In the genomic region with DNA sequence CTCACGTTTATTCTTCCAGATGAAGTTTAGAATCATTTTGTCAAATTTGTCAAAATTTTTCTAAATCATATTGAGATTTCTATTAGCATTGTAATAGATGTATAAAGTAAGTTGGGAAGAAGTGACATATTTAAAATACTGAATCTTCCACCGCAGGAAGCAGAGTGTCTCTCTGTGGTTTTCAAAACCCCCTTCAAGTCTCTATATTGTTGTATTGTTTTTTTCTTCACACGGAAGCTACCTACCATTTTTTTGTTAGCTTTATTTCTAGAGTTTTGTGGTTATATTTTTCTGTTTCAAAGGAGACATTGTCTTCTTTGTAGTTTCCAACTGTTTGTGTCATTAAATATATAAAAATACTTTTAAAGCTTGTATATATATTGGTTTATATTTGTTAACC, we compare ENCODE assay signal across 11 cellular contexts.
DNase-seq lines count a peak whose midpoint lies in the region; ATAC-seq, FAIRE-seq and TF ChIP-seq lines count a peak whose summit lies in the region.
"Had no signal": no experiment of that assay in that cellular context is flagged by ENCODE, and none has a peak within 500 bp of the region (broad histone marks: within the 10 kb centered on the region; RNA-seq: fewer than 3 reads in every experiment).

No MANE protein-coding gene starts in this region.

- H3K36me3 Mint-ChIP-seq in activated CD8-positive, alpha-beta memory T cell treated with anti-CD3 and anti-CD28 coated beads, Interleukin-2, amount 10 ng/mL, durations not matched to agents 7 days and 5 days: peaks cover 19% of the 10 kb centered on the region

- H3K27ac Mint-ChIP-seq in activated CD8-positive, alpha-beta memory T cell treated with anti-CD3 and anti-CD28 coated beads, Interleukin-2, amount 10 ng/mL, durations not matched to agents 7 days and 5 days: no peak overlapping the region

- no peak overlapping the region for H3K4me3 Mint-ChIP-seq in activated CD8-positive, alpha-beta memory T cell treated with anti-CD3 and anti-CD28 coated beads, Interleukin-2, amount 10 ng/mL, durations not matched to agents 7 days and 5 days

- TF ChIP-seq CTCF in OCI-LY3 (IDR thresholded peaks at IDR 0.05; ENCODE audit: low read depth, low read length): no peak

- peaks cover 46% of the 10 kb centered on the region for H3K4me1 ChIP-seq in OCI-LY3 (ENCODE audit: low read length)
- H3K4me1 ChIP-seq in small intestine (ENCODE audit: control insufficient read depth in 2 of 2, insufficient read depth in 1 of 2, low read depth in 1 of 2, low read length in 1 of 2): no peaks in the 10 kb centered on the region

- 57 to 68% (median 64%) methylated on average over 3 of the region's 3 CpGs for WGBS in small intestine, 3 donors

- H3K9me3 ChIP-seq in OCI-LY3 (ENCODE audit: insufficient read depth, low read length) (no peaks in the 10 kb centered on the region), small intestine (ENCODE audit: control insufficient read depth, low read depth) (no peaks in the 10 kb centered on the region)

- H3K9me3 Mint-ChIP-seq in activated CD8-positive, alpha-beta memory T cell treated with anti-CD3 and anti-CD28 coated beads, Interleukin-2, amount 10 ng/mL, durations not matched to agents 7 days and 5 days (ENCODE audit: low read depth): peaks cover 2% of the 10 kb centered on the region

- no peak for DNase-seq in activated CD8-positive, alpha-beta memory T cell treated with anti-CD3 and anti-CD28 coated beads, Interleukin-2, amount 10 ng/mL, durations not matched to agents 7 days and 5 days
- no peak for DNase-seq in activated CD8-positive, alpha-beta memory T cell treated with anti-CD3 and anti-CD28 coated beads, Interleukin-2, amount 50 U/mL, for 48 hours
- DNase-seq in small intestine (peak; percentile 38), ecto neural progenitor cell (ENCODE audit: low spot score) (no peak), GF-D8 (lab: John Stamatoyannopoulos, UW) (no peak), AG08395 (ENCODE audit: low spot score) (no peak)
- DNase-seq: OCI-M1 had no signal

- no peak for FAIRE-seq in small intestine (lab: Jason Lieb, UNC)

- H3K27ac ChIP-seq in OCI-LY3 (ENCODE audit: low read length): no peak overlapping the region
- H3K27ac ChIP-seq in small intestine (ENCODE audit: low read depth in 1 of 2, low read length in 1 of 2): no peak overlapping the region
- H3K27ac ChIP-seq: parathyroid adenoma had no signal

- H2AFZ ChIP-seq in OCI-LY3 (ENCODE audit: low read depth, low read length): no peak overlapping the region
- H2AFZ ChIP-seq: parathyroid adenoma had no signal

- no peak overlapping the region for H3K4me3 ChIP-seq in OCI-LY3 (ENCODE audit: low read length)
- H3K4me3 ChIP-seq in small intestine (ENCODE audit: low read depth in 1 of 2, low read length in 2 of 2): no peak overlapping the region

- peak overlapping the region; percentile 7; the same call in 1 of the 2 replicates for H3K4me2 ChIP-seq in OCI-LY3 (ENCODE audit: low read length)

- peak; percentile 65 for ATAC-seq in activated CD8-positive, alpha-beta memory T cell treated with anti-CD3 and anti-CD28 coated beads, Interleukin-2, amount 10 ng/mL, durations not matched to agents 7 days and 5 days
- peak; percentile 68 for ATAC-seq in HG02870 (IDR thresholded peaks at IDR 0.05; ENCODE audit: unreplicated experiment)
- ATAC-seq: esophagus mucosa had no signal

- CTCF ChIA-PET in activated CD8-positive, alpha-beta memory T cell treated with anti-CD3 and anti-CD28 coated beads, Interleukin-2, amount 10 ng/mL, durations not matched to agents 7 days and 5 days (lab: Charles Lee): interaction anchor here (0.9 to 1.4 kb wide), 5 partner anchors 21 to 190 kb away, joined by 3 to 6 read pairs (median 3); no protein-coding TSS in a partner anchor

- peaks cover 25% of the 10 kb centered on the region for H3K4me1 Mint-ChIP-seq in activated CD8-positive, alpha-beta memory T cell treated with anti-CD3 and anti-CD28 coated beads, Interleukin-2, amount 10 ng/mL, durations not matched to agents 7 days and 5 days

- no peak overlapping the region for H3K9ac ChIP-seq in OCI-LY3 (ENCODE audit: low read length)
- H3K9ac ChIP-seq: parathyroid adenoma had no signal

- peaks cover 9% of the 10 kb centered on the region for H3K27me3 Mint-ChIP-seq in activated CD8-positive, alpha-beta memory T cell treated with anti-CD3 and anti-CD28 coated beads, Interleukin-2, amount 10 ng/mL, durations not matched to agents 7 days and 5 days

- H3K27me3 ChIP-seq in OCI-LY3 (ENCODE audit: low read depth, low read length) (no peaks in the 10 kb centered on the region), small intestine (ENCODE audit: control insufficient read depth in 2 of 2, insufficient read depth in 2 of 2, low read length in 2 of 2) (no peaks in the 10 kb centered on the region)

- no peaks in the 10 kb centered on the region for H3K79me2 ChIP-seq in OCI-LY3 (ENCODE audit: low read length)
- H3K79me2 ChIP-seq: parathyroid adenoma had no signal

- no peaks in the 10 kb centered on the region for H4K20me1 ChIP-seq in OCI-LY3 (ENCODE audit: insufficient read depth, low read length)

- H3K36me3 ChIP-seq in OCI-LY3 (replicated peaks; ENCODE audit: low read depth, low read length): peaks cover 6% of the 10 kb centered on the region
- no peaks in the 10 kb centered on the region for H3K36me3 ChIP-seq in small intestine (ENCODE audit: control insufficient read depth in 2 of 2, insufficient read depth in 2 of 2, low read length in 2 of 2)
